18 cellular contexts compared by ENCODE assay signal in the genomic region with DNA sequence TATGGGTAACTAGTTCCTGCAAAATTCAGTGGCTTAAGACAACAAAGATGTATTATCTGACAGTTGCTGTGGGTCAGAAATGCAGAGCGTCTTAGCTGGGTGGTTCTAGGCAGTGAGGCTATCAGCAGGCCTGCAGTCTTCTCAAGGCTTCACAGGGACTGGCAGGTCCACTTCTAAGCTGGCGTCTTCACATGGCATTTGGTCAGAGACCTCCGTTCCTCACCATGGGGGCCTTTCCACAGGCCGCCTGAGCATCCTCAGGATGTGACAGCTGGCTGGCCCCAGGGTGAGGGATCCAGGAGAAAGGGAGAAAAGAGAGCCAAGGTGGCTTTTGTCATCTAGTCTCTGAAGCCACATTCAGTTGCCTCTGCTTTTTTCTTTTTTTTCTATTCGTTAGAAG. TPM values are rescaled to one million over a fixed set of nuclear protein-coding genes. Genes with fewer than 3 reads are reported as not detected.
"Had no signal": no experiment of that assay in that cellular context is flagged by ENCODE, and none has a peak within 500 bp of the region (broad histone marks: within the 10 kb centered on the region; RNA-seq: fewer than 3 reads in every experiment).

No MANE protein-coding gene starts in this region.

- DNase-seq: cortex of kidney; dermis blood vessel endothelial cell; effector CD4-positive, alpha-beta T cell; effector CD8-positive, alpha-beta T cell; effector memory CD4-positive, alpha-beta T cell; effector memory CD8-positive, alpha-beta T cell; endodermal cell; erythroblast; esophagus squamous epithelium; foreskin fibroblast; foreskin keratinocyte; foreskin melanocyte; gastrocnemius medialis; glutamatergic neuron; heart left ventricle; heart right ventricle; hippocampal formation had no signal

RNA-seq across cellular contexts. Expression of a gene that starts 50.4 kb away (rescaled TPM):
- total RNA-seq: endothelial cell of umbilical vein, foreskin keratinocyte had no signal
